ENCODE assay signal across 24 cellular contexts in genomic region chr19:45705115-45705514, GRCh38. TPM values are rescaled to one million over a fixed set of nuclear protein-coding genes. Genes with fewer than 3 reads are reported as not detected.
DNase-seq lines count a peak whose midpoint lies in the region; ATAC-seq, FAIRE-seq and TF ChIP-seq lines count a peak whose summit lies in the region.
"Had no signal": no experiment of that assay in that cellular context is flagged by ENCODE, and none has a peak within 500 bp of the region (broad histone marks: within the 10 kb centered on the region; RNA-seq: fewer than 3 reads in every experiment).

No MANE protein-coding gene starts in this region.

- no peaks in the 10 kb centered on the region for H3K9me2 ChIP-seq in MM.1S (replicated peaks; ENCODE audit: insufficient read depth, low read length)

- CTCF ChIA-PET in HepG2 (lab: Yijun Ruan, JAX; ENCODE audit: low intra/inter-chr PET ratio, low total read pairs), result no interaction called here

- H3K9me3 ChIP-seq in HepG2 (ENCODE audit: low read length) (no peaks in the 10 kb centered on the region), right lobe of liver (no peaks in the 10 kb centered on the region), MM.1S (replicated peaks; ENCODE audit: insufficient read depth, low read length) (no peaks in the 10 kb centered on the region), SK-N-MC (ENCODE audit: low read depth, low read length) (no peaks in the 10 kb centered on the region), thyroid gland (no peaks in the 10 kb centered on the region)

- ATAC-seq in HepG2, result no peak
- no peak for ATAC-seq in right lobe of liver
- no peak for ATAC-seq in GM18511 (IDR thresholded peaks at IDR 0.05; ENCODE audit: unreplicated experiment)
- no peak for ATAC-seq in HG02763 (IDR thresholded peaks at IDR 0.05; ENCODE audit: unreplicated experiment)
- ATAC-seq: SK-N-SH treated with all-trans-retinoic acid at 6 μM for 48 hours, T-cell had no signal

- no TSS peak for BruUV-seq in HepG2 (replicated peaks; lab: Mats Ljungman, UMichigan)

- H2AFZ ChIP-seq in HepG2 (ENCODE audit: low read length), result no peak overlapping the region
- no peak overlapping the region for H2AFZ ChIP-seq in MM.1S (ENCODE audit: low read length)
- H2AFZ ChIP-seq: PC-9 had no signal

- no peak for TF ChIP-seq RAD21 in HepG2 (CRISPR knock-in tag; IDR thresholded peaks at IDR 0.05)

- H3K36me3 ChIP-seq in HepG2 (replicated peaks in 1 of 2; ENCODE audit: control insufficient read depth in 1 of 2, insufficient read depth in 2 of 2, low read length in 2 of 2), result peaks cover 7 to 12% of the 10 kb centered on the region in 2 experiments; a peak in 4 of 5 replicates
- H3K36me3 ChIP-seq in right lobe of liver, result peaks cover 0 to 5% (median 0%) of the 10 kb centered on the region in 4 donors
- no peaks in the 10 kb centered on the region for H3K36me3 ChIP-seq in MM.1S (replicated peaks; ENCODE audit: insufficient read depth, low read length)
- peaks cover 3% of the 10 kb centered on the region; the same call in 1 of the 2 replicates for H3K36me3 ChIP-seq in SK-N-MC (ENCODE audit: insufficient read depth, low read length)
- H3K36me3 ChIP-seq in thyroid gland, result no peaks in the 10 kb centered on the region

- H3K4me3 ChIP-seq in HepG2 (replicated peaks in 1 of 3; ENCODE audit: insufficient read depth in 1 of 3, low read depth in 2 of 3, low read length in 3 of 3) (no peak overlapping the region), right lobe of liver (no peak overlapping the region), MM.1S (ENCODE audit: low read length) (no peak overlapping the region), SK-N-MC (no peak overlapping the region), thyroid gland (replicated peaks in 1 of 3) (no peak overlapping the region)
- H3K4me3 ChIP-seq: PC-9 had no signal

- TF ChIP-seq CTCF in HepG2 (CRISPR knock-in tag; IDR thresholded peaks at IDR 0.05) (no peak), right lobe of liver (IDR thresholded peaks at IDR 0.05) (no peak), MM.1S (IDR thresholded peaks at IDR 0.05; ENCODE audit: low read length) (no peak), thyroid gland (IDR thresholded peaks at IDR 0.05) (no peak)

- TF ChIP-seq EP300 in HepG2 (IDR thresholded peaks at IDR 0.05; ENCODE audit: low read depth in 2 of 2, low read length in 2 of 2), result no peak
- TF ChIP-seq EP300 in HepG2 (CRISPR knock-in tag; IDR thresholded peaks at IDR 0.05; ENCODE audit: borderline replicate concordance), result no peak

- TF ChIP-seq POLR2A in HepG2 (IDR thresholded peaks at IDR 0.05; ENCODE audit: insufficient read depth in 1 of 2, low read depth in 2 of 2, low read length in 2 of 2) (no peak), right lobe of liver (IDR thresholded peaks at IDR 0.05) (no peak), thyroid gland (IDR thresholded peaks at IDR 0.05) (no peak)

- FAIRE-seq in HepG2 (lab: Jason Lieb, UNC), result no peak
- FAIRE-seq: A204.1, HTR-8/SVneo had no signal

- no peak overlapping the region for H3K4me2 ChIP-seq in HepG2 (ENCODE audit: low read depth, low read length)
- H3K4me2 ChIP-seq in MM.1S (ENCODE audit: low read depth, low read length), result no peak overlapping the region
- H3K4me2 ChIP-seq: PC-9 had no signal

- intact Hi-C loops in HepG2 (cut with micrococcal nuclease; ENCODE audit: unreplicated experiment), result no loop called here
- intact Hi-C loops in right lobe of liver (cut with DNase I), result no loop called here
- intact Hi-C loops in thyroid gland (cut with DNase I), result no loop called here

- H3K9ac ChIP-seq in HepG2 (ENCODE audit: insufficient read depth, low read depth, low read length) (no peak overlapping the region), MM.1S (ENCODE audit: low read length) (no peak overlapping the region), SK-N-MC (ENCODE audit: insufficient read length) (no peak overlapping the region)

- POLR2A ChIA-PET in HepG2 (lab: Yijun Ruan, JAX), result interaction anchor here (4.9 kb wide), 1 partner anchor 12 kb away, joined by 24 read pairs; no protein-coding TSS in a partner anchor

- no peaks in the 10 kb centered on the region for H4K20me1 ChIP-seq in HepG2 (ENCODE audit: insufficient read depth, low read length)
- no peaks in the 10 kb centered on the region for H4K20me1 ChIP-seq in MM.1S (ENCODE audit: insufficient read depth, low read length)

- H3F3A ChIP-seq in MM.1S (ENCODE audit: insufficient read depth, low read length), result peaks cover 48% of the 10 kb centered on the region

- H3K79me2 ChIP-seq in HepG2 (ENCODE audit: insufficient read depth, low read length), result no peaks in the 10 kb centered on the region
- peaks cover 5% of the 10 kb centered on the region; the same call in 1 of the 2 replicates for H3K79me2 ChIP-seq in MM.1S (ENCODE audit: low read length)

- in situ Hi-C loops in HepG2 (cut with HindIII; ENCODE audit: extremely low pct_ligation_motif_present, low pct_unique_long_range_greater_than_20kb), result no loop called here

- no peaks in the 10 kb centered on the region for H3K4me1 ChIP-seq in HepG2 (ENCODE audit: insufficient read depth, low read length)
- H3K4me1 ChIP-seq in right lobe of liver, result no peaks in the 10 kb centered on the region
- H3K4me1 ChIP-seq in MM.1S (ENCODE audit: low read length), result peaks cover 6% of the 10 kb centered on the region; the same call in 1 of the 2 replicates
- H3K4me1 ChIP-seq in thyroid gland, result peaks cover 9 to 11% of the 10 kb centered on the region in 2 donors

- H3K27me3 ChIP-seq in HepG2 (ENCODE audit: control insufficient read depth in 1 of 2, insufficient read depth in 2 of 2, low read length in 2 of 2) (no peaks in the 10 kb centered on the region), right lobe of liver (no peaks in the 10 kb centered on the region), MM.1S (replicated peaks; ENCODE audit: insufficient read depth, low read length) (no peaks in the 10 kb centered on the region), thyroid gland (no peaks in the 10 kb centered on the region)

- DNase-seq in HepG2 (ENCODE audit: low spot score) (no peak), right lobe of liver (no peak), MM.1S (peak; percentile 15), SK-N-MC (ENCODE audit: low read depth, low spot score) (peak; percentile 65), thyroid gland (peak; percentile 17 to 32), T-helper 2 cell (no peak)
- DNase-seq: CD4-positive, alpha-beta T cell; EL; H9; MV-4-11; NCI-H1417; NCI-H187; NCI-H2107; NCI-H510A; NCI-H774; PC-9; SHP77; T-cell had no signal

- H3K27ac ChIP-seq in HepG2 (ENCODE audit: extremely low read length, insufficient read depth, low read length), result no peak overlapping the region
- H3K27ac ChIP-seq in right lobe of liver, result no peak overlapping the region
- peak overlapping the region; percentile 2; the same call in 1 of the 2 replicates for H3K27ac ChIP-seq in MM.1S (ENCODE audit: low read length)
- H3K27ac ChIP-seq in SK-N-MC, result peak overlapping the region; percentile 44
- peak overlapping the region in 1 of 3 donors; percentile 7 for H3K27ac ChIP-seq in thyroid gland
- H3K27ac ChIP-seq: PC-9 had no signal

- WGBS in HepG2 (ENCODE audit: low lambda C conversion rate), result 87% methylated on average over 9 of the region's 9 CpGs
- 100% methylated on average over 1 of the region's 9 CpGs for WGBS in right lobe of liver (ENCODE audit: insufficient coverage, low coverage, low lambda C conversion rate, missing lambda C conversion rate)
- 80 to 87% methylated on average over 9 of the region's 9 CpGs for WGBS in thyroid gland, 2 donors

RNA-seq across cellular contexts. Expression of gene QPCTL, which starts 12.6 kb away (rescaled TPM):
- total RNA-seq in HepG2 (2016; rRNA removed; fragmentation: Illumina TruSeq; extraction: Trizol) (6.8 and 16.0 TPM in 2 replicates), right lobe of liver (1 to 10 TPM; 4.4 to 6.9 (median 5.9) TPM), thyroid gland (10 to 100 TPM in 2 of 4 donors, 1 to 10 TPM in 2; 5.4 to 16.3 (median 12.5) TPM)
- 4.4 and 5.8 TPM in 2 replicates for total RNA-seq in HepG2 (2016; cell fraction: cytosol; rRNA removed; fragmentation: Illumina TruSeq; extraction: Trizol; ENCODE audit: low read depth)
- total RNA-seq in HepG2 (2016; cell fraction: insoluble cytoplasmic fraction; rRNA removed; fragmentation: Illumina TruSeq; extraction: Trizol), result 6.7 and 15.7 TPM in 2 replicates
- 6.8 and 7.4 TPM in 2 replicates for total RNA-seq in HepG2 (2016; cell fraction: membrane; rRNA removed; fragmentation: Illumina TruSeq; extraction: Trizol)
- 14.0 and 17.9 TPM in 2 replicates for total RNA-seq in HepG2 (2016; cell fraction: nucleus; rRNA removed; fragmentation: Illumina TruSeq; extraction: Trizol)
- 19.1 and 24.8 TPM in 2 replicates for polyA plus RNA-seq in HepG2 (2011; rRNA removed)
- polyA plus RNA-seq in HepG2 (2011; cell fraction: cytosol; rRNA removed), result 19.1 and 26.2 TPM in 2 replicates
- polyA plus RNA-seq in HepG2 (2011; cell fraction: nucleus; rRNA removed), result 44.7 and 47.6 TPM in 2 replicates
- 18.7 and 23.6 TPM in 2 replicates for polyA plus RNA-seq in HepG2 (2012)
- 5.3 and 6.3 TPM in 2 replicates for polyA plus RNA-seq in HepG2 (2016; cell fraction: cytosol; fragmentation: Illumina TruSeq; extraction: Trizol; ENCODE audit: low read depth)
- 8.0 and 9.0 TPM in 2 replicates for polyA plus RNA-seq in HepG2 (2016; cell fraction: insoluble cytoplasmic fraction; fragmentation: Illumina TruSeq; extraction: Trizol; ENCODE audit: low read depth)
- 7.9 and 8.3 TPM in 2 replicates for polyA plus RNA-seq in HepG2 (2016; cell fraction: membrane; fragmentation: Illumina TruSeq; extraction: Trizol; ENCODE audit: low read depth)
- polyA plus RNA-seq in HepG2 (2016; cell fraction: nucleus; fragmentation: Illumina TruSeq; extraction: Trizol; ENCODE audit: insufficient read depth, low read depth), result 35.2 and 45.7 TPM in 2 replicates
- 22.5 and 49.4 TPM in 2 replicates for polyA minus RNA-seq in HepG2 (2011; rRNA and poly(A)+ RNA removed; ENCODE audit: low replicate concordance)
- 17.0 and 21.9 TPM in 2 replicates for polyA minus RNA-seq in HepG2 (2011; cell fraction: cytosol; rRNA and poly(A)+ RNA removed)
- 8.1 and 8.9 TPM in 2 replicates for polyA minus RNA-seq in HepG2 (2011; cell fraction: nucleus; rRNA and poly(A)+ RNA removed)

RNA-seq across cellular contexts. Expression of gene SNRPD2, which starts 13.4 kb away (rescaled TPM):
- total RNA-seq in HepG2 (2016; rRNA removed; fragmentation: Illumina TruSeq; extraction: Trizol), result 485 and 593 TPM in 2 replicates
- total RNA-seq in HepG2 (2016; cell fraction: cytosol; rRNA removed; fragmentation: Illumina TruSeq; extraction: Trizol; ENCODE audit: low read depth), result 546 and 637 TPM in 2 replicates
- total RNA-seq in HepG2 (2016; cell fraction: insoluble cytoplasmic fraction; rRNA removed; fragmentation: Illumina TruSeq; extraction: Trizol), result 493 and 623 TPM in 2 replicates
- total RNA-seq in HepG2 (2016; cell fraction: membrane; rRNA removed; fragmentation: Illumina TruSeq; extraction: Trizol), result 348 and 425 TPM in 2 replicates
- total RNA-seq in HepG2 (2016; cell fraction: nucleus; rRNA removed; fragmentation: Illumina TruSeq; extraction: Trizol), result 161 and 163 TPM in 2 replicates
- polyA plus RNA-seq in HepG2 (2011; rRNA removed), result 284 and 299 TPM in 2 replicates
- polyA plus RNA-seq in HepG2 (2011; cell fraction: cytosol; rRNA removed), result 310 and 320 TPM in 2 replicates
- polyA plus RNA-seq in HepG2 (2011; cell fraction: nucleus; rRNA removed), result 64.5 and 68.4 TPM in 2 replicates
- polyA plus RNA-seq in HepG2 (2012), result 162 and 279 TPM in 2 replicates
- 325 and 406 TPM in 2 replicates for polyA plus RNA-seq in HepG2 (2016; cell fraction: cytosol; fragmentation: Illumina TruSeq; extraction: Trizol; ENCODE audit: low read depth)
- 334 and 359 TPM in 2 replicates for polyA plus RNA-seq in HepG2 (2016; cell fraction: insoluble cytoplasmic fraction; fragmentation: Illumina TruSeq; extraction: Trizol; ENCODE audit: low read depth)
- 194 and 247 TPM in 2 replicates for polyA plus RNA-seq in HepG2 (2016; cell fraction: membrane; fragmentation: Illumina TruSeq; extraction: Trizol; ENCODE audit: low read depth)
- 168 and 190 TPM in 2 replicates for polyA plus RNA-seq in HepG2 (2016; cell fraction: nucleus; fragmentation: Illumina TruSeq; extraction: Trizol; ENCODE audit: insufficient read depth, low read depth)
- 51.2 and 102 TPM in 2 replicates for polyA minus RNA-seq in HepG2 (2011; rRNA and poly(A)+ RNA removed; ENCODE audit: low replicate concordance)
- polyA minus RNA-seq in HepG2 (2011; cell fraction: cytosol; rRNA and poly(A)+ RNA removed), result 47.3 and 47.6 TPM in 2 replicates
- 25.2 and 32.9 TPM in 2 replicates for polyA minus RNA-seq in HepG2 (2011; cell fraction: nucleus; rRNA and poly(A)+ RNA removed)
- 10 to 100 TPM; 79.7 to 92.5 (median 88.2) TPM for total RNA-seq in right lobe of liver
- 100 to 1,000 TPM; 133 to 279 (median 192) TPM for total RNA-seq in thyroid gland

RNA-seq across cellular contexts. Expression of gene FBXO46, which starts 25.6 kb away (rescaled TPM):
- total RNA-seq in HepG2 (2016; rRNA removed; fragmentation: Illumina TruSeq; extraction: Trizol) (4.7 and 6.2 TPM in 2 replicates), right lobe of liver (10 to 100 TPM in 1 of 6 experiments, 1 to 10 TPM in 5; 5.6 to 12.4 (median 7.4) TPM), thyroid gland (10 to 100 TPM; 13.7 to 22.3 (median 17.4) TPM)
- total RNA-seq in HepG2 (2016; cell fraction: cytosol; rRNA removed; fragmentation: Illumina TruSeq; extraction: Trizol; ENCODE audit: low read depth), result 0.79 and 1.0 TPM in 2 replicates
- 4.3 and 6.5 TPM in 2 replicates for total RNA-seq in HepG2 (2016; cell fraction: insoluble cytoplasmic fraction; rRNA removed; fragmentation: Illumina TruSeq; extraction: Trizol)
- total RNA-seq in HepG2 (2016; cell fraction: membrane; rRNA removed; fragmentation: Illumina TruSeq; extraction: Trizol), result 3.4 and 3.8 TPM in 2 replicates
- total RNA-seq in HepG2 (2016; cell fraction: nucleus; rRNA removed; fragmentation: Illumina TruSeq; extraction: Trizol), result 5.8 and 7.5 TPM in 2 replicates
- polyA plus RNA-seq in HepG2 (2011; rRNA removed), result 6.4 TPM in 2 replicates
- polyA plus RNA-seq in HepG2 (2011; cell fraction: cytosol; rRNA removed), result 3.1 and 5.2 TPM in 2 replicates
- 33.3 and 34.2 TPM in 2 replicates for polyA plus RNA-seq in HepG2 (2011; cell fraction: nucleus; rRNA removed)
- 4.1 and 4.3 TPM in 2 replicates for polyA plus RNA-seq in HepG2 (2012)
- 0.69 and 0.73 TPM in 2 replicates for polyA plus RNA-seq in HepG2 (2016; cell fraction: cytosol; fragmentation: Illumina TruSeq; extraction: Trizol; ENCODE audit: low read depth)
- 4.4 and 6.5 TPM in 2 replicates for polyA plus RNA-seq in HepG2 (2016; cell fraction: insoluble cytoplasmic fraction; fragmentation: Illumina TruSeq; extraction: Trizol; ENCODE audit: low read depth)
- 2.3 and 3.0 TPM in 2 replicates for polyA plus RNA-seq in HepG2 (2016; cell fraction: membrane; fragmentation: Illumina TruSeq; extraction: Trizol; ENCODE audit: low read depth)
- polyA plus RNA-seq in HepG2 (2016; cell fraction: nucleus; fragmentation: Illumina TruSeq; extraction: Trizol; ENCODE audit: insufficient read depth, low read depth), result 16.3 and 19.5 TPM in 2 replicates
- 4.6 and 6.2 TPM in 2 replicates for polyA minus RNA-seq in HepG2 (2011; rRNA and poly(A)+ RNA removed; ENCODE audit: low replicate concordance)
- polyA minus RNA-seq in HepG2 (2011; cell fraction: cytosol; rRNA and poly(A)+ RNA removed), result 5.1 TPM in 2 replicates
- polyA minus RNA-seq in HepG2 (2011; cell fraction: nucleus; rRNA and poly(A)+ RNA removed), result 7.6 and 9.7 TPM in 2 replicates

RNA-seq across cellular contexts. Expression of gene MEIOSIN, which starts 28.1 kb away (rescaled TPM):
- not detected in 2 replicates for total RNA-seq in HepG2 (2016; rRNA removed; fragmentation: Illumina TruSeq; extraction: Trizol)
- total RNA-seq in HepG2 (2016; cell fraction: cytosol; rRNA removed; fragmentation: Illumina TruSeq; extraction: Trizol; ENCODE audit: low read depth), result not detected in 2 replicates
- total RNA-seq in HepG2 (2016; cell fraction: insoluble cytoplasmic fraction; rRNA removed; fragmentation: Illumina TruSeq; extraction: Trizol), result not detected in 2 replicates
- not detected in 2 replicates for total RNA-seq in HepG2 (2016; cell fraction: membrane; rRNA removed; fragmentation: Illumina TruSeq; extraction: Trizol)
- total RNA-seq in HepG2 (2016; cell fraction: nucleus; rRNA removed; fragmentation: Illumina TruSeq; extraction: Trizol), result not detected in 2 replicates
- not detected in 2 replicates for polyA plus RNA-seq in HepG2 (2011; rRNA removed)
- 0.03 TPM in 2 replicates for polyA plus RNA-seq in HepG2 (2011; cell fraction: cytosol; rRNA removed)
- 0.10 TPM in 2 replicates for polyA plus RNA-seq in HepG2 (2011; cell fraction: nucleus; rRNA removed)
- 0.07 TPM in 1 of 2 replicates, not detected in the other for polyA plus RNA-seq in HepG2 (2012)
- polyA plus RNA-seq in HepG2 (2016; cell fraction: cytosol; fragmentation: Illumina TruSeq; extraction: Trizol; ENCODE audit: low read depth), result not detected in 2 replicates
- not detected in 2 replicates for polyA plus RNA-seq in HepG2 (2016; cell fraction: insoluble cytoplasmic fraction; fragmentation: Illumina TruSeq; extraction: Trizol; ENCODE audit: low read depth)
- not detected in 2 replicates for polyA plus RNA-seq in HepG2 (2016; cell fraction: membrane; fragmentation: Illumina TruSeq; extraction: Trizol; ENCODE audit: low read depth)
- not detected in 2 replicates for polyA plus RNA-seq in HepG2 (2016; cell fraction: nucleus; fragmentation: Illumina TruSeq; extraction: Trizol; ENCODE audit: insufficient read depth, low read depth)
- 0.09 TPM in 1 of 2 replicates, not detected in the other for polyA minus RNA-seq in HepG2 (2011; rRNA and poly(A)+ RNA removed; ENCODE audit: low replicate concordance)
- polyA minus RNA-seq in HepG2 (2011; cell fraction: cytosol; rRNA and poly(A)+ RNA removed), result not detected in 2 replicates
- polyA minus RNA-seq in HepG2 (2011; cell fraction: nucleus; rRNA and poly(A)+ RNA removed), result not detected in 2 replicates
- total RNA-seq in right lobe of liver, result under 1 TPM in 1 of 6 experiments, not detected in 5; 0.24 TPM
- total RNA-seq in thyroid gland, result not detected
- total RNA-seq: CD4-positive, alpha-beta T cell; H9; PC-9; T-cell had no signal
- polyA plus RNA-seq: BJ had no signal

RNA-seq across cellular contexts. Expression of gene GIPR, which starts 37.1 kb away (rescaled TPM):
- total RNA-seq in HepG2 (2016; rRNA removed; fragmentation: Illumina TruSeq; extraction: Trizol) (0.15 TPM in 1 of 2 replicates, not detected in the other), right lobe of liver (under 1 TPM in 4 of 6 experiments, not detected in 2; 0.07 to 0.23 (median 0.18) TPM), thyroid gland (1 to 10 TPM in 3 of 4 donors, under 1 TPM in 1; 0.45 to 1.5 (median 1.2) TPM)
- total RNA-seq in HepG2 (2016; cell fraction: cytosol; rRNA removed; fragmentation: Illumina TruSeq; extraction: Trizol; ENCODE audit: low read depth), result not detected in 2 replicates
- not detected in 2 replicates for total RNA-seq in HepG2 (2016; cell fraction: insoluble cytoplasmic fraction; rRNA removed; fragmentation: Illumina TruSeq; extraction: Trizol)
- total RNA-seq in HepG2 (2016; cell fraction: membrane; rRNA removed; fragmentation: Illumina TruSeq; extraction: Trizol), result 0.07 TPM in 1 of 2 replicates, not detected in the other
- total RNA-seq in HepG2 (2016; cell fraction: nucleus; rRNA removed; fragmentation: Illumina TruSeq; extraction: Trizol), result not detected in 2 replicates
- 1.2 and 1.7 TPM in 2 replicates for polyA plus RNA-seq in HepG2 (2011; rRNA removed)
- polyA plus RNA-seq in HepG2 (2011; cell fraction: cytosol; rRNA removed), result 0.23 and 0.27 TPM in 2 replicates
- polyA plus RNA-seq in HepG2 (2011; cell fraction: nucleus; rRNA removed), result 10.6 TPM in 2 replicates
- polyA plus RNA-seq in HepG2 (2012), result 1.3 and 2.2 TPM in 2 replicates
- polyA plus RNA-seq in HepG2 (2016; cell fraction: cytosol; fragmentation: Illumina TruSeq; extraction: Trizol; ENCODE audit: low read depth), result not detected in 2 replicates
- polyA plus RNA-seq in HepG2 (2016; cell fraction: insoluble cytoplasmic fraction; fragmentation: Illumina TruSeq; extraction: Trizol; ENCODE audit: low read depth), result not detected in 2 replicates
- not detected in 2 replicates for polyA plus RNA-seq in HepG2 (2016; cell fraction: membrane; fragmentation: Illumina TruSeq; extraction: Trizol; ENCODE audit: low read depth)
- 0.31 TPM in 2 replicates for polyA plus RNA-seq in HepG2 (2016; cell fraction: nucleus; fragmentation: Illumina TruSeq; extraction: Trizol; ENCODE audit: insufficient read depth, low read depth)
- 0.47 and 2.5 TPM in 2 replicates for polyA minus RNA-seq in HepG2 (2011; rRNA and poly(A)+ RNA removed; ENCODE audit: low replicate concordance)
- 0.59 TPM in 1 of 2 replicates, not detected in the other for polyA minus RNA-seq in HepG2 (2011; cell fraction: cytosol; rRNA and poly(A)+ RNA removed)
- polyA minus RNA-seq in HepG2 (2011; cell fraction: nucleus; rRNA and poly(A)+ RNA removed), result 4.5 and 7.2 TPM in 2 replicates

Comparison
In these comparisons a context has a peak if more than half of its experiments do, and no peak if none do; other contexts are left out.
1. DNase-seq: peak in MM.1S (single experiment), SK-N-MC (single experiment) and thyroid gland (2 of 2); none in HepG2 (single experiment), right lobe of liver (0 of 3) and T-helper 2 cell (0 of 5).
2. H3K27ac ChIP-seq: peak in MM.1S (single experiment) and SK-N-MC (single experiment); none in HepG2 (single experiment) and right lobe of liver (0 of 3).